15 cellular contexts compared by ENCODE assay signal in the genomic region with DNA sequence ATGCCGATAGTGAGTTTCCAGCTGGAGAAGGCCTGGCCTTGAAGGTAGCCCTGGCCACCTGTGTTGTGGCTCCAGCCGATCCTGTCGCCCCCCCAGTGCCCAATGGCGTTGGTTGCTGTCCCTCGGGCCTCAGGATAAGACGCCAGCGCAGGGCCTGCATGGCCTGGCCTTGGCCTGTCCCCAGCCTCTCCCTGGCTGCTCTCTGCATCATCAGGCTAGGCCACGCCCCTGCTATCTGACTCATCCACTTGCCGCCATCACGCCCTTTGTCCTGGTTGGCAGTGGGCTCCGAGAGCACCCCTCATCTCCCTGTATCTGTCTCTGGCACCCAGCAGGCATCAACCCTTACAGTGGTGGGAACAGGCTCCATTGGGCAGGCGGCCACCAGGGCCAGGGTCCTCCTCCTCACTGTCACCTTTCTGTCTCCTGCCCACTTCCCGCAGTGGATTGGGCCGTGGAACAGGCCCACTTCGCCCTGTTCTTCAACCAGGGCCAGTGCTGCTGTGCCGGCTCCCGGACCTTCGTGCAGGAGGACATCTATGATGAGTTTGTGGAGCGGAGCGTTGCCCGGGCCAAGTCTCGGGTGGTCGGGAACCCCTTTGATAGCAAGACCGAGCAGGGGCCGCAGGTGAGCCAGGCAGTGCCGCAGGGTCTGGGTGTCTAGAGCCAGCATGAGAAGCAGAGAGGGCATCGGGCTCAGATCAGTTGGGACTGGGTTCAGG. TPM values are rescaled to one million over a fixed set of nuclear protein-coding genes. Genes with fewer than 3 reads are reported as not detected.
DNase-seq lines count a peak whose midpoint lies in the region; ATAC-seq and TF ChIP-seq lines count a peak whose summit lies in the region.
"Had no signal": no experiment of that assay in that cellular context is flagged by ENCODE, and none has a peak within 500 bp of the region (broad histone marks: within the 10 kb centered on the region; RNA-seq: fewer than 3 reads in every experiment).

No MANE protein-coding gene starts in this region.

- H3K27me3 Mint-ChIP-seq in H9 (ENCODE audit: low read depth): no peaks in the 10 kb centered on the region
- no peaks in the 10 kb centered on the region for H3K27me3 Mint-ChIP-seq in natural killer cell treated with Interleukin-12 subunit alpha and Interleukin-12 subunit beta and Interleukin-15 and Interleukin-18, amount 100 ng/mL, for 72 hours
- H3K27me3 Mint-ChIP-seq: activated naive CD8-positive, alpha-beta T cell; CD8-positive, alpha-beta memory T cell had no signal

- peaks cover 11 to 53% (median 44%) of the 10 kb centered on the region in 3 experiments; a peak in 6 of 7 replicates for H3K36me3 Mint-ChIP-seq in H9 (ENCODE audit: insufficient read depth in 1 of 3, low read depth in 3 of 3)
- no peaks in the 10 kb centered on the region for H3K36me3 Mint-ChIP-seq in natural killer cell treated with Interleukin-12 subunit alpha and Interleukin-12 subunit beta and Interleukin-15 and Interleukin-18, amount 100 ng/mL, for 72 hours
- H3K36me3 Mint-ChIP-seq: activated naive CD8-positive, alpha-beta T cell; CD8-positive, alpha-beta memory T cell had no signal

- H3K23ac ChIP-seq in H9 (ENCODE audit: insufficient read length, low read depth, low read length): no peak overlapping the region

- no peaks in the 10 kb centered on the region for H3K79me1 ChIP-seq in H9 (ENCODE audit: insufficient read depth, low read depth, low read length, poor library complexity, severe bottlenecking)

- H2BK12ac ChIP-seq in H9 (ENCODE audit: insufficient read length, low read depth, low read length): no peak overlapping the region

- no peak for ATAC-seq in HG03095 (IDR thresholded peaks at IDR 0.05; ENCODE audit: unreplicated experiment)
- ATAC-seq in natural killer cell treated with Interleukin-12 subunit alpha and Interleukin-12 subunit beta and Interleukin-15 and Interleukin-18, amount 100 ng/mL, for 72 hours: no peak

- no peak overlapping the region for H3K4me3 ChIP-seq in stomach

- WGBS in H9 (ENCODE audit: extremely low coverage, insufficient read length, low lambda C conversion rate): no CpG with 5 or more reads among the region's 27 CpGs
- WGBS in stomach, 5 donors: 86 to 93% (median 89%) methylated on average over 18 to 27 of the region's 27 CpGs

- peaks cover 69 to 99% (median 98%) of the 10 kb centered on the region in 4 donors for H3K36me3 ChIP-seq in stomach

- H4K91ac ChIP-seq in H9 (ENCODE audit: insufficient read length, low read depth, low read length): no peak overlapping the region

- no peaks in the 10 kb centered on the region for H3K79me2 ChIP-seq in H9 (ENCODE audit: insufficient read depth, low read length)

- H2BK15ac ChIP-seq in H9 (ENCODE audit: low read depth, low read length): no peak overlapping the region

- no peak overlapping the region; the same call in 1 of the 2 replicates for H3K14ac ChIP-seq in H9 (ENCODE audit: insufficient read depth, low read length)

- DNase-seq in H9 (peak; percentile 52), dermis blood vessel endothelial cell (peak; percentile 31), kidney tubule cell (ENCODE audit: low spot score) (peak; percentile 48), stomach (peak; percentile 61), NCI-H1694 treated with DMSO at 0.1 percent for 48 hours (lab: John Stamatoyannopoulos, UW) (no peak), retina (no peak)
- DNase-seq in natural killer cell treated with Interleukin-12 subunit alpha and Interleukin-12 subunit beta and Interleukin-15 and Interleukin-18, amount 100 ng/mL, for 72 hours (ENCODE audit: low spot score): no peak
- DNase-seq: activated CD4-positive, alpha-beta T cell treated with anti-CD3 and anti-CD28 coated beads, Interleukin-2, amount 50 U/mL, for 4 hours; CD8-positive, alpha-beta memory T cell; effector memory CD4-positive, alpha-beta T cell; NCI-H1092; NCI-H82 had no signal

- H2BK5ac ChIP-seq in H9 (ENCODE audit: insufficient read length, low read length): no peak overlapping the region

- H3K18ac ChIP-seq in H9 (ENCODE audit: insufficient read length, low read depth, low read length): no peak overlapping the region

- intact Hi-C loops in stomach (cut with DNase I; ENCODE audit: low total_unique reads): no loop called here

- no peak overlapping the region for H3K4ac ChIP-seq in H9 (ENCODE audit: low read depth, low read length)

- no peak overlapping the region for H2AFZ ChIP-seq in H9 (ENCODE audit: low read length)

- no peak for TF ChIP-seq POLR2A in stomach (IDR thresholded peaks at IDR 0.05)

- no peak overlapping the region for H3K56ac ChIP-seq in H9 (ENCODE audit: insufficient read length, low read depth, low read length)

- H4K8ac ChIP-seq in H9 (replicated peaks; ENCODE audit: insufficient read length, low read depth, low read length): no peak overlapping the region

- H2BK120ac ChIP-seq in H9 (ENCODE audit: low read depth, low read length, poor library complexity, severe bottlenecking): no peak overlapping the region

- H3K27ac ChIP-seq in H9 (ENCODE audit: insufficient read length, low read depth, low read length): no peak overlapping the region
- H3K27ac ChIP-seq in stomach: peak overlapping the region in 4 of 5 donors; percentile 31 to 58 (median 45)

- TF ChIP-seq CTCF in H9 (conservative IDR thresholded peaks at IDR 0.05): no peak
- TF ChIP-seq CTCF in stomach (IDR thresholded peaks at IDR 0.05): no peak

- peak overlapping the region in 1 of 3 experiments; percentile 83; a peak in 2 of 7 replicates for H3K27ac Mint-ChIP-seq in H9
- H3K27ac Mint-ChIP-seq in natural killer cell treated with Interleukin-12 subunit alpha and Interleukin-12 subunit beta and Interleukin-15 and Interleukin-18, amount 100 ng/mL, for 72 hours: no peak overlapping the region
- H3K27ac Mint-ChIP-seq: activated naive CD8-positive, alpha-beta T cell; CD8-positive, alpha-beta memory T cell had no signal

- H3T11ph ChIP-seq in H9 (ENCODE audit: low read length): no peak overlapping the region

- no peaks in the 10 kb centered on the region for H3K23me2 ChIP-seq in H9 (ENCODE audit: insufficient read length, low read depth, low read length, poor library complexity, severe bottlenecking)

- H3K4me1 ChIP-seq in H9 (ENCODE audit: insufficient read depth, low read length): no peaks in the 10 kb centered on the region
- peaks cover 13 to 44% (median 19%) of the 10 kb centered on the region in 4 donors for H3K4me1 ChIP-seq in stomach

- H3K9ac ChIP-seq in H9 (ENCODE audit: extremely low read depth, insufficient read length, low read length): no peak overlapping the region

- no peak overlapping the region for H2BK20ac ChIP-seq in H9 (ENCODE audit: low read depth, low read length, poor library complexity, severe bottlenecking)

- H2AK5ac ChIP-seq in H9 (ENCODE audit: insufficient read length, low read length): no peak overlapping the region

- no peaks in the 10 kb centered on the region for H3K27me3 ChIP-seq in H9 (ENCODE audit: insufficient read depth, low read length)
- H3K27me3 ChIP-seq in stomach: no peaks in the 10 kb centered on the region

- no peaks in the 10 kb centered on the region for H3K4me1 Mint-ChIP-seq in H9
- no peaks in the 10 kb centered on the region for H3K4me1 Mint-ChIP-seq in natural killer cell treated with Interleukin-12 subunit alpha and Interleukin-12 subunit beta and Interleukin-15 and Interleukin-18, amount 100 ng/mL, for 72 hours (ENCODE audit: low read depth in 2 of 2)
- H3K4me1 Mint-ChIP-seq: CD8-positive, alpha-beta memory T cell; neural crest cell had no signal

- no peak for TF ChIP-seq EP300 in stomach (IDR thresholded peaks at IDR 0.05)

- H3K4me2 ChIP-seq in H9 (ENCODE audit: insufficient read depth, insufficient read length, low read length): no peak overlapping the region

- no peak overlapping the region for H3K4me3 Mint-ChIP-seq in H9
- H3K4me3 Mint-ChIP-seq in natural killer cell treated with Interleukin-12 subunit alpha and Interleukin-12 subunit beta and Interleukin-15 and Interleukin-18, amount 100 ng/mL, for 72 hours: no peak overlapping the region
- H3K4me3 Mint-ChIP-seq: activated naive CD8-positive, alpha-beta T cell; CD8-positive, alpha-beta memory T cell; neural crest cell had no signal

- H3K9me3 ChIP-seq in H9 (ENCODE audit: control insufficient read depth, low read depth, low read length): no peaks in the 10 kb centered on the region
- H3K9me3 ChIP-seq in stomach: no peaks in the 10 kb centered on the region

- H4K20me1 ChIP-seq in H9 (ENCODE audit: control insufficient read depth, insufficient read depth, insufficient read length): no peaks in the 10 kb centered on the region

- no peaks in the 10 kb centered on the region for H3K9me3 Mint-ChIP-seq in H9
- H3K9me3 Mint-ChIP-seq in natural killer cell treated with Interleukin-12 subunit alpha and Interleukin-12 subunit beta and Interleukin-15 and Interleukin-18, amount 100 ng/mL, for 72 hours: no peaks in the 10 kb centered on the region
- H3K9me3 Mint-ChIP-seq: CD8-positive, alpha-beta memory T cell; neural crest cell had no signal

- H4K5ac ChIP-seq in H9 (ENCODE audit: insufficient read length, low read depth, low read length): no peak overlapping the region

RNA-seq across cellular contexts. Expression of gene ALDH2, which starts 25.6 kb away (rescaled TPM):
- total RNA-seq in H9 (2021) (44.0 and 50.1 TPM in 2 replicates), dermis blood vessel endothelial cell (68.6 and 76.6 TPM in 2 replicates), stomach (100 to 1,000 TPM in 3 of 5 donors, 10 to 100 TPM in 2; 50.3 to 196 (median 116) TPM)
- polyA plus RNA-seq in stomach: 100 to 1,000 TPM; 129 to 296 (median 134) TPM
- total RNA-seq in natural killer cell treated with Interleukin-12 subunit alpha and Interleukin-12 subunit beta and Interleukin-15 and Interleukin-18, amount 100 ng/mL, for 72 hours: not detected

RNA-seq across cellular contexts. Expression of gene MAPKAPK5, which starts 49.7 kb away (rescaled TPM):
- total RNA-seq in H9 (2021): 80.7 and 85.7 TPM in 2 replicates
- 31.1 and 37.6 TPM in 2 replicates for total RNA-seq in dermis blood vessel endothelial cell
- 100 to 1,000 TPM in 1 of 5 donors, 10 to 100 TPM in 4; 49.2 to 124 (median 53.0) TPM for total RNA-seq in stomach
- polyA plus RNA-seq in stomach: 10 to 100 TPM; 15.1 to 21.7 (median 21.5) TPM
- total RNA-seq in natural killer cell treated with Interleukin-12 subunit alpha and Interleukin-12 subunit beta and Interleukin-15 and Interleukin-18, amount 100 ng/mL, for 72 hours: 10 to 100 TPM; 64.3 to 84.2 TPM

Comparison
In these comparisons a context has a peak if more than half of its experiments do, and no peak if none do; other contexts are left out.
1. DNase-seq: peak in H9 (single experiment), dermis blood vessel endothelial cell (single experiment), kidney tubule cell (single experiment) and stomach (single experiment); none in NCI-H1694 treated with DMSO at 0.1 percent for 48 hours (single experiment), natural killer cell treated with Interleukin-12 subunit alpha and Interleukin-12 subunit beta and Interleukin-15 and Interleukin-18, amount 100 ng/mL, for 72 hours (single experiment) and retina (single experiment).
2. RNA of gene ALDH2, which starts 25.6 kb away (total RNA-seq): 50.3 to 196 TPM in stomach, 68.6 to 76.6 TPM in dermis blood vessel endothelial cell and 44.0 to 50.1 TPM in H9; not detected in natural killer cell treated with Interleukin-12 subunit alpha and Interleukin-12 subunit beta and Interleukin-15 and Interleukin-18, amount 100 ng/mL, for 72 hours; every median in the first group is over 10 times any median in the second.